33 cellular contexts compared by ENCODE assay signal in the genomic region with DNA sequence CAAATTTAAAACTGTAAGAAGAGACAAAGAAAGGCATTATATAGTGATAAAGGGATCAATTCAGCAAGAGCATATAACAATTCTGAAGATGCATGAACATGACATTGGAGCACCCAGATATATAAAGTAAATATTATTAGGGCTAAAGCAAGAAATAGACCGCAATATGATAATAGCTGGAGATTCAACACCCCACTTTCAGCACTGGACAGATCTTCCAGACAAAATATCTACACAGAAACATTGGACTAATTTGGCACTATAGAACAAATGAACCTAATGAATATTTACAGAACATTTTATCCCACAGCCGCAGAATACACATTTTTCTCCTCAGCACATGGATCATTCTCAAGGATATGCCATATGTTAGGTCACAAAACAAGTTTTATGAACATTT.
DNase-seq lines count a peak whose midpoint lies in the region; ATAC-seq and TF ChIP-seq lines count a peak whose summit lies in the region.
"Had no signal": no experiment of that assay in that cellular context is flagged by ENCODE, and none has a peak within 500 bp of the region (broad histone marks: within the 10 kb centered on the region; RNA-seq: fewer than 3 reads in every experiment).

No MANE protein-coding gene starts in this region.

- H3K4me1 Mint-ChIP-seq in GM23338 = no peaks in the 10 kb centered on the region
- H3K4me1 Mint-ChIP-seq: B cell; CD14-positive monocyte; CD4-positive, alpha-beta memory T cell; CD4-positive, CD25-positive, alpha-beta regulatory T cell; CD8-positive, alpha-beta memory T cell had no signal

- no peak overlapping the region for H2AFZ ChIP-seq in GM23338

- ATAC-seq in GM23338 (no peak), GM18517 (IDR thresholded peaks at IDR 0.05; ENCODE audit: unreplicated experiment) (no peak)
- ATAC-seq: A549; CD8-positive, alpha-beta T cell had no signal

- no peak for TF ChIP-seq RAD21 in Ishikawa (IDR thresholded peaks at IDR 0.05; ENCODE audit: low read depth)

- H3K4me3 Mint-ChIP-seq in GM23338 = no peak overlapping the region
- H3K4me3 Mint-ChIP-seq: B cell; CD14-positive monocyte; CD4-positive, alpha-beta memory T cell; CD4-positive, alpha-beta T cell; CD4-positive, CD25-positive, alpha-beta regulatory T cell; CD8-positive, alpha-beta memory T cell; CD8-positive, alpha-beta T cell had no signal

- no peaks in the 10 kb centered on the region for H3K27me3 Mint-ChIP-seq in GM23338 (ENCODE audit: insufficient read depth, low read depth, poor library complexity)
- H3K27me3 Mint-ChIP-seq: B cell; CD4-positive, alpha-beta memory T cell; CD4-positive, alpha-beta T cell; CD4-positive, CD25-positive, alpha-beta regulatory T cell; CD8-positive, alpha-beta memory T cell had no signal

- DNase-seq in GM23338 (ENCODE audit: low spot score) (no peak), prostate gland (ENCODE audit: low spot score) (no peak)
- no peak for DNase-seq in activated CD8-positive, alpha-beta memory T cell treated with anti-CD3 and anti-CD28 coated beads for 24 hours
- DNase-seq: 8988T; ACHN; AML-193; BE2C; C1 segment of cervical spinal cord; Caco-2; Calu3; CD4-positive, alpha-beta memory T cell; CD4-positive, alpha-beta T cell; CD4-positive, CD25-positive, alpha-beta regulatory T cell; CD8-positive, alpha-beta memory T cell; CD8-positive, alpha-beta T cell; COR-L47; DMS 273 treated with DMSO at 0.1 percent for 48 hours; DMS153; DMS53; DMS79; DMS79 treated with DMSO at 0.1 percent for 48 hours; DND-41; EL had no signal

- no peak for TF ChIP-seq POLR2A in prostate gland (IDR thresholded peaks at IDR 0.05)

- no peaks in the 10 kb centered on the region for H3F3A ChIP-seq in GM23338 (replicated peaks; ENCODE audit: low read depth)

- CTCF ChIA-PET in HEK293 (lab: Yijun Ruan, JAX) = interaction anchor here (0.6 kb wide), 1 partner anchor 98 kb away, joined by 3 read pairs; no protein-coding TSS in a partner anchor

- POLR2A ChIA-PET in HEK293 (lab: Yijun Ruan, JAX) = no interaction called here

- peaks cover 7% of the 10 kb centered on the region; the same call in 2 of the 3 replicates for H3K9me3 Mint-ChIP-seq in GM23338

- no peaks in the 10 kb centered on the region for H3K36me3 Mint-ChIP-seq in GM23338 (ENCODE audit: low read depth)
- H3K36me3 Mint-ChIP-seq: CD14-positive monocyte; CD4-positive, alpha-beta memory T cell; CD4-positive, CD25-positive, alpha-beta regulatory T cell; CD8-positive, alpha-beta memory T cell; CD8-positive, alpha-beta T cell had no signal

- H3K36me3 ChIP-seq in GM23338 (ENCODE audit: insufficient read depth) (no peaks in the 10 kb centered on the region), HEK293 (ENCODE audit: control insufficient read depth in 2 of 2, insufficient read depth in 1 of 2, low read length in 2 of 2) (no peaks in the 10 kb centered on the region), prostate gland (no peaks in the 10 kb centered on the region)
- H3K36me3 ChIP-seq: BE2C; BLaER1; BLaER1 treated with 17β-estradiol and CSF1 and Interleukin-3, amounts not matched to agents 10 nM and 100 nM had no signal

- H4K20me1 ChIP-seq in GM23338 (replicated peaks; ENCODE audit: insufficient read depth) = no peaks in the 10 kb centered on the region
- H4K20me1 ChIP-seq: BLaER1; BLaER1 treated with 17β-estradiol and CSF1 and Interleukin-3, amounts not matched to agents 10 nM and 100 nM had no signal

- H3K4me1 ChIP-seq in GM23338 (ENCODE audit: insufficient read depth) (no peaks in the 10 kb centered on the region), HEK293 (ENCODE audit: control insufficient read depth, insufficient read depth, low read length) (no peaks in the 10 kb centered on the region), prostate gland (replicated peaks) (no peaks in the 10 kb centered on the region)
- H3K4me1 ChIP-seq: A549; BE2C; BLaER1; BLaER1 treated with 17β-estradiol and CSF1 and Interleukin-3, amounts not matched to agents 10 nM and 100 nM; Caco-2 had no signal

- no peaks in the 10 kb centered on the region for H3K27me3 ChIP-seq in GM23338 (ENCODE audit: insufficient read depth)
- no peaks in the 10 kb centered on the region for H3K27me3 ChIP-seq in prostate gland (replicated peaks; ENCODE audit: insufficient read depth)
- H3K27me3 ChIP-seq: BE2C; BLaER1; BLaER1 treated with 17β-estradiol and CSF1 and Interleukin-3, amounts not matched to agents 10 nM and 100 nM had no signal

- TF ChIP-seq CTCF in GM23338 (conservative IDR thresholded peaks at IDR 0.05; ENCODE audit: low read depth in 2 of 2) = no peak
- no peak for TF ChIP-seq CTCF in HEK293 (tag by site-specific recombination; IDR thresholded peaks at IDR 0.05)
- no peak for TF ChIP-seq CTCF in prostate gland (IDR thresholded peaks at IDR 0.05)

- H3K79me2 ChIP-seq in GM23338 (replicated peaks; ENCODE audit: insufficient read depth) = no peaks in the 10 kb centered on the region

- H3K9me2 ChIP-seq in GM23338 (ENCODE audit: insufficient read depth) = no peaks in the 10 kb centered on the region

- intact Hi-C loops in prostate gland (cut with DNase I) = no loop called here

- no peak overlapping the region for H3K4me2 ChIP-seq in GM23338
- H3K4me2 ChIP-seq: A549; BLaER1; BLaER1 treated with 17β-estradiol and CSF1 and Interleukin-3, amounts not matched to agents 10 nM and 100 nM had no signal

- H3K9me3 ChIP-seq in HEK293 (ENCODE audit: control insufficient read depth, insufficient read depth, low read depth, low read length) = no peaks in the 10 kb centered on the region
- H3K9me3 ChIP-seq in prostate gland = no peaks in the 10 kb centered on the region
- H3K9me3 ChIP-seq: A549, BE2C, BLaER1 had no signal

- TF ChIP-seq EP300 in Ishikawa (IDR thresholded peaks at IDR 0.05; ENCODE audit: borderline replicate concordance) = no peak

- H3K27ac ChIP-seq in GM23338 (ENCODE audit: low read depth) (no peak overlapping the region), HEK293 (ENCODE audit: extremely low read depth, low read depth, low read length) (no peak overlapping the region), prostate gland (no peak overlapping the region)
- H3K27ac ChIP-seq: 22Rv1; A549; BLaER1; BLaER1 treated with 17β-estradiol and CSF1 and Interleukin-3, amounts not matched to agents 10 nM and 100 nM; C4-2B had no signal

- 85% methylated on average over 2 of the region's 2 CpGs for WGBS in prostate gland

- H3K4me3 ChIP-seq in GM23338 (no peak overlapping the region), HEK293 (ENCODE audit: low read depth, low read length) (no peak overlapping the region), prostate gland (no peak overlapping the region)
- H3K4me3 ChIP-seq: A549; BLaER1; BLaER1 treated with 17β-estradiol and CSF1 and Interleukin-3, amounts not matched to agents 10 nM and 100 nM had no signal

- no peak overlapping the region for H3K27ac Mint-ChIP-seq in GM23338
- H3K27ac Mint-ChIP-seq: B cell; CD14-positive monocyte; CD4-positive, alpha-beta memory T cell; CD4-positive, alpha-beta T cell; CD4-positive, CD25-positive, alpha-beta regulatory T cell; CD8-positive, alpha-beta memory T cell; CD8-positive, alpha-beta T cell had no signal

TF ChIP-seq in GM23338, 12 proteins besides CTCF, POLR2A, EP300 and RAD21 (continues in another document):
- no peak for TF ChIP-seq ZNF331 (CRISPR knock-in tag; IDR thresholded peaks at IDR 0.05; ENCODE audit: low read depth)

TF ChIP-seq in Ishikawa, 13 proteins besides CTCF, POLR2A, EP300 and RAD21:
- TF ChIP-seq TAF1 (IDR thresholded peaks at IDR 0.05; ENCODE audit: low read depth) (no peak), FOXM1 (IDR thresholded peaks at IDR 0.05; ENCODE audit: borderline replicate concordance, low read depth) (no peak), REST (IDR thresholded peaks at IDR 0.05; ENCODE audit: low read depth) (peak; percentile 70), USF1 (IDR thresholded peaks at IDR 0.05) (no peak), NFIC (IDR thresholded peaks at IDR 0.05) (no peak)
